ENCODE assay signal across 1 cellular context in genomic region chr10:61904711-61905445, GRCh38.
TF ChIP-seq lines count a peak whose summit lies in the region.

No MANE protein-coding gene starts in this region.

TF ChIP-seq in HepG2, 621 proteins besides CTCF, POLR2A, EP300 and RAD21 (continued from another document):
- TF ChIP-seq ZBTB2 (CRISPR knock-in tag; IDR thresholded peaks at IDR 0.05; ENCODE audit: low read depth) (no peak), ISX (CRISPR knock-in tag; conservative IDR thresholded peaks at IDR 0.05) (no peak), ZNF224 (CRISPR knock-in tag; IDR thresholded peaks at IDR 0.05) (no peak), SOX5 (CRISPR knock-in tag; IDR thresholded peaks at IDR 0.05; ENCODE audit: borderline replicate concordance) (peak; percentile 20; the same call in 1 of the 2 replicates), MYPOP (CRISPR knock-in tag; IDR thresholded peaks at IDR 0.05) (no peak), ZNF768 (CRISPR knock-in tag; IDR thresholded peaks at IDR 0.05) (no peak), ARID3A (IDR thresholded peaks at IDR 0.05; ENCODE audit: low read depth, low read length) (peak; percentile 59), CREB1 (IDR thresholded peaks at IDR 0.05) (peak; percentile 70), CREB1 (CRISPR knock-in tag; IDR thresholded peaks at IDR 0.05) (peak; percentile 76), MIXL1 (CRISPR knock-in tag; IDR thresholded peaks at IDR 0.05) (peak; percentile 46; the same call in 1 of the 2 replicates), ATF1 (CRISPR knock-in tag; IDR thresholded peaks at IDR 0.05) (0 out of 2 replicates have a peak, but pooled peaks have one; percentile 28), NFYC (CRISPR knock-in tag; IDR thresholded peaks at IDR 0.05) (no peak)
